9 cellular contexts compared by ENCODE assay signal in genomic region chr6:96939019-96939805, GRCh38. TPM values are rescaled to one million over a fixed set of nuclear protein-coding genes. Genes with fewer than 3 reads are reported as not detected.
DNase-seq lines count a peak whose midpoint lies in the region; ATAC-seq and TF ChIP-seq lines count a peak whose summit lies in the region.
"Had no signal": no experiment of that assay in that cellular context is flagged by ENCODE, and none has a peak within 500 bp of the region (broad histone marks: within the 10 kb centered on the region; RNA-seq: fewer than 3 reads in every experiment).

No MANE protein-coding gene starts in this region.

- no peak overlapping the region for H2BK15ac ChIP-seq in neuronal stem cell (ENCODE audit: low read length)

- no peak overlapping the region for H3K4me3 ChIP-seq in cardiac fibroblast (replicated peaks in 1 of 2; ENCODE audit: low read depth in 2 of 2, low read length in 2 of 2)
- no peak overlapping the region for H3K4me3 ChIP-seq in neuronal stem cell (ENCODE audit: low read length in 2 of 2)
- no peak overlapping the region for H3K4me3 ChIP-seq in WERI-Rb-1 (ENCODE audit: low read depth, low read length)
- H3K4me3 ChIP-seq: esophagus squamous epithelium had no signal

- no peak overlapping the region for H2BK12ac ChIP-seq in neuronal stem cell (ENCODE audit: low read length)

- no peak overlapping the region for H3K9ac ChIP-seq in neuronal stem cell (ENCODE audit: low read depth, low read length, poor library complexity)

- H3K27ac ChIP-seq in neuronal stem cell (replicated peaks; ENCODE audit: low read length) (no peak overlapping the region), WERI-Rb-1 (no peak overlapping the region)
- H3K27ac ChIP-seq: esophagus squamous epithelium had no signal

- WGBS in neuronal stem cell (ENCODE audit: extremely low coverage in 2 of 2, insufficient read length in 2 of 2, insufficient replicate concordance in 1 of 2), 2 donors, result no CpG with 5 or more reads among the region's 4 CpGs

- H3K27me3 ChIP-seq in neuronal stem cell (ENCODE audit: control insufficient read depth in 3 of 3, insufficient read depth in 3 of 3, low read depth in 1 of 3, low read length in 3 of 3) (peaks cover 0 to 3% (median 0%) of the 10 kb centered on the region in 3 experiments), WERI-Rb-1 (ENCODE audit: insufficient read depth, low read depth, severe bottlenecking) (no peaks in the 10 kb centered on the region)

- H2BK120ac ChIP-seq in neuronal stem cell (ENCODE audit: low read depth, low read length), result no peak overlapping the region

- H3K4me1 ChIP-seq in neuronal stem cell (ENCODE audit: control insufficient read depth in 2 of 2, insufficient read depth in 1 of 2, low read depth in 1 of 2, low read length in 2 of 2), result no peaks in the 10 kb centered on the region

- no peaks in the 10 kb centered on the region for H3K79me1 ChIP-seq in neuronal stem cell (ENCODE audit: low read depth, low read length)

- no peak overlapping the region for H3K4ac ChIP-seq in neuronal stem cell (ENCODE audit: low read length)

- H3K14ac ChIP-seq in neuronal stem cell (ENCODE audit: low read length), result no peak overlapping the region

- H2AK5ac ChIP-seq in neuronal stem cell (ENCODE audit: low read depth, low read length), result no peak overlapping the region

- H3K23ac ChIP-seq in neuronal stem cell (ENCODE audit: low read depth, low read length, poor library complexity), result no peak overlapping the region

- H4K91ac ChIP-seq in neuronal stem cell (ENCODE audit: low read depth, low read length, poor library complexity), result no peak overlapping the region

- ATAC-seq in GM19035 (IDR thresholded peaks at IDR 0.05; ENCODE audit: unreplicated experiment), result no peak

- H2AFZ ChIP-seq in neuronal stem cell (ENCODE audit: low read length), result peak overlapping the region; percentile 44

- TF ChIP-seq CTCF in cardiac fibroblast (IDR thresholded peaks at IDR 0.05; ENCODE audit: low read depth, low read length) (no peak), WERI-Rb-1 (IDR thresholded peaks at IDR 0.05; ENCODE audit: low read depth, low read length) (no peak)

- no peaks in the 10 kb centered on the region for H3K9me3 ChIP-seq in neuronal stem cell (replicated peaks in 1 of 2; ENCODE audit: control insufficient read depth in 2 of 2, insufficient read depth in 1 of 2, low read depth in 1 of 2, low read length in 2 of 2)
- H3K9me3 ChIP-seq in WERI-Rb-1 (ENCODE audit: severe bottlenecking), result no peaks in the 10 kb centered on the region
- H3K9me3 ChIP-seq: esophagus squamous epithelium had no signal

- H3K4me2 ChIP-seq in neuronal stem cell (ENCODE audit: insufficient read depth, low read length, poor library complexity, severe bottlenecking), result no peak overlapping the region

- H4K8ac ChIP-seq in neuronal stem cell (ENCODE audit: low read depth, low read length), result no peak overlapping the region

- DNase-seq in ELR (ENCODE audit: low read depth) (peak; percentile 63), NCI-H2029 treated with DMSO at 0.1 percent for 48 hours (lab: John Stamatoyannopoulos, UW) (peak; percentile 34), cardiac fibroblast (ENCODE audit: low read depth in 2 of 2) (peak; percentile 55 to 62), neuronal stem cell (ENCODE audit: low spot score) (no peak), NCI-H128 (lab: John Stamatoyannopoulos, UW; ENCODE audit: unreplicated experiment) (no peak), NCI-H2107 treated with DMSO at 0.1 percent for 48 hours (lab: John Stamatoyannopoulos, UW; ENCODE audit: unreplicated experiment) (no peak), WERI-Rb-1 (no peak)
- DNase-seq: esophagus squamous epithelium had no signal

- H3K18ac ChIP-seq in neuronal stem cell (ENCODE audit: low read length), result no peak overlapping the region

- no peaks in the 10 kb centered on the region for H3K36me3 ChIP-seq in neuronal stem cell (replicated peaks in 1 of 2; ENCODE audit: control insufficient read depth in 2 of 2, insufficient read depth in 2 of 2, low read length in 2 of 2)
- H3K36me3 ChIP-seq in WERI-Rb-1, result no peaks in the 10 kb centered on the region
- H3K36me3 ChIP-seq: esophagus squamous epithelium had no signal

- no peak overlapping the region for H2BK5ac ChIP-seq in neuronal stem cell (ENCODE audit: low read length)

RNA-seq across cellular contexts. Expression of gene KLHL32, which starts 14.7 kb away (rescaled TPM):
- 0.74 TPM for polyA plus RNA-seq in neuronal stem cell (2013, experiment 1 of 2)
- 0.82 TPM for polyA plus RNA-seq in neuronal stem cell (2013, experiment 2 of 2)

RNA-seq across cellular contexts. Expression of gene NDUFAF4, which starts 41.5 kb away (rescaled TPM):
- 41.4 TPM for polyA plus RNA-seq in neuronal stem cell (2013, experiment 1 of 2)
- polyA plus RNA-seq in neuronal stem cell (2013, experiment 2 of 2), result 36.6 TPM

Comparison
In these comparisons a context has a peak if more than half of its experiments do, and no peak if none do; other contexts are left out.
1. DNase-seq: peak in ELR (single experiment), NCI-H2029 treated with DMSO at 0.1 percent for 48 hours (single experiment) and cardiac fibroblast (2 of 2); none in neuronal stem cell (single experiment), NCI-H128 (single experiment), NCI-H2107 treated with DMSO at 0.1 percent for 48 hours (single experiment) and WERI-Rb-1 (single experiment).